Comparison of ENCODE assay signal across 9 cellular contexts in the genomic region with DNA sequence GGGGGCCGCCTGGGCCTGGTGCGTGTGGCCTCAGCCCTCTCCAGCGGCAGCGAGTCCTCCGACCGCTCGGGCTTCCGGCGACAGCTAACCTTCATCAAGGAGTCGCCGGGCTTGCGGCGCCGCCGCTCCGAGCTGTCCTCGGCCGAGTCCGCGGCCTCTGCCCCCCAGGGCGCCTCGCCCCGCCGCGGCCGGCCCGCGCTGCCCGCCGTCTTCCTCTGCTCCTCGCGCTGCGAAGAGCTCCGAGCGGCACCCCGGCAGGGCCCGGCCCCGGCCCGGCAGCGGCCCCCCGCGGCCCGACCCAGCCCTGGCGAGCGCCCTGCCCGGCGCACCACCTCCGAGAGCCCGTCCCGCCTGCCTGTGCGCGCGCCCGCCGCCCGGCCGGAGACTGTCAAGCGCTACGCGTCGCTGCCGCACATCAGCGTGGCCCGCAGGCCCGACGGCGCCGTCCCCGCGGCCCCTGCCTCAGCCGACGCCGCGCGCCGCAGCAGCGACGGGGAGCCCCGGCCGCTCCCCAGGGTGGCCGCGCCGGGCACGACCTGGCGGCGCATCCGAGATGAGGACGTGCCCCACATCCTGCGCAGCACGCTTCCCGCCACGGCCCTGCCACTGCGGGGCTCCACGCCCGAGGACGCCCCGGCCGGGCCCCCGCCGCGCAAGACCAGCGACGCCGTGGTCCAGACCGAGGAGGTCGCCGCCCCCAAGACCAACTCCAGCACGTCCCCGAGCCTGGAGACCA. TPM values are rescaled to one million over a fixed set of nuclear protein-coding genes. Genes with fewer than 3 reads are reported as not detected.
DNase-seq lines count a peak whose midpoint lies in the region; ATAC-seq and TF ChIP-seq lines count a peak whose summit lies in the region.
"Had no signal": no experiment of that assay in that cellular context is flagged by ENCODE, and none has a peak within 500 bp of the region (broad histone marks: within the 10 kb centered on the region; RNA-seq: fewer than 3 reads in every experiment).

No MANE protein-coding gene starts in this region.

- H3K27ac ChIP-seq in Karpas-422 (ENCODE audit: low read length) (no peak overlapping the region), caudate nucleus (ENCODE audit: low read depth, low read length) (peak overlapping the region; percentile 76), tibial artery (no peak overlapping the region)

- intact Hi-C loops in tibial artery (cut with DNase I; ENCODE audit: low total_unique reads) = no loop called here

- H3K79me2 ChIP-seq in Karpas-422 (ENCODE audit: low read length) = no peaks in the 10 kb centered on the region

- H3K9me3 ChIP-seq in Karpas-422 (ENCODE audit: low read length) (no peaks in the 10 kb centered on the region), tibial artery (no peaks in the 10 kb centered on the region)

- H3K4me1 Mint-ChIP-seq in natural killer cell treated with Interleukin-12 subunit alpha and Interleukin-12 subunit beta and Interleukin-15 and Interleukin-18, amount 100 ng/mL, for 72 hours (ENCODE audit: low read depth in 2 of 2) = peaks cover 0 to 11% of the 10 kb centered on the region in 2 donors

- in situ Hi-C loops in ACHN (cut with HindIII; ENCODE audit: low pct_ligation_motif_present, low pct_unique_long_range_greater_than_20kb, low sequenced_read_pairs) = no loop called here

- H3K9me3 Mint-ChIP-seq in natural killer cell treated with Interleukin-12 subunit alpha and Interleukin-12 subunit beta and Interleukin-15 and Interleukin-18, amount 100 ng/mL, for 72 hours = no peaks in the 10 kb centered on the region
- H3K9me3 Mint-ChIP-seq: stimulated activated naive CD8-positive, alpha-beta T cell treated with anti-CD3 and anti-CD28 coated beads, Interleukin-15, Interleukin-2, amounts not matched to agents 100 ng/mL and 50 ng/mL, for 24 hours had no signal

- DNase-seq in BJ (ENCODE audit: low read depth) (no peak), Karpas-422 (peak; percentile 83), caudate nucleus (lab: John Stamatoyannopoulos, UW) (no peak), tibial artery (no peak), ACHN (no peak)
- DNase-seq in natural killer cell treated with Interleukin-12 subunit alpha and Interleukin-12 subunit beta and Interleukin-15 and Interleukin-18, amount 100 ng/mL, for 72 hours (ENCODE audit: low spot score) = no peak

- H4K20me1 ChIP-seq in Karpas-422 (ENCODE audit: insufficient read depth, low read depth, low read length) = peaks cover 39% of the 10 kb centered on the region; the same call in 1 of the 2 replicates

- no peak overlapping the region for H3K4me2 ChIP-seq in Karpas-422 (ENCODE audit: low read depth, low read length, poor library complexity, severe bottlenecking)

- CTCF ChIA-PET in BJ (lab: Yijun Ruan, JAX) = interaction anchor here (1.2 to 4.3 kb wide), 2 partner anchors 11 to 25 kb away, joined by 4 to 21 read pairs; no protein-coding TSS in a partner anchor

- H3K4me3 Mint-ChIP-seq in natural killer cell treated with Interleukin-12 subunit alpha and Interleukin-12 subunit beta and Interleukin-15 and Interleukin-18, amount 100 ng/mL, for 72 hours = no peak overlapping the region

- no peak overlapping the region for H3K27ac Mint-ChIP-seq in natural killer cell treated with Interleukin-12 subunit alpha and Interleukin-12 subunit beta and Interleukin-15 and Interleukin-18, amount 100 ng/mL, for 72 hours
- H3K27ac Mint-ChIP-seq: stimulated activated naive CD8-positive, alpha-beta T cell treated with anti-CD3 and anti-CD28 coated beads, Interleukin-15, Interleukin-2, amounts not matched to agents 100 ng/mL and 50 ng/mL, for 24 hours had no signal

- no peak for TF ChIP-seq CTCF in BJ (IDR thresholded peaks at IDR 0.05; ENCODE audit: insufficient read depth, low read depth, low read length)
- TF ChIP-seq CTCF in tibial artery (IDR thresholded peaks at IDR 0.05) = no peak

- H3K27me3 Mint-ChIP-seq in natural killer cell treated with Interleukin-12 subunit alpha and Interleukin-12 subunit beta and Interleukin-15 and Interleukin-18, amount 100 ng/mL, for 72 hours = no peaks in the 10 kb centered on the region
- H3K27me3 Mint-ChIP-seq: stimulated activated naive CD8-positive, alpha-beta T cell treated with anti-CD3 and anti-CD28 coated beads, Interleukin-15, Interleukin-2, amounts not matched to agents 100 ng/mL and 50 ng/mL, for 24 hours had no signal

- POLR2A ChIA-PET in BJ (lab: Charles Lee) = no interaction called here

- H2AFZ ChIP-seq in Karpas-422 (ENCODE audit: low read length) = no peak overlapping the region

- H3K9ac ChIP-seq in Karpas-422 (ENCODE audit: low read length) = peak overlapping the region; percentile 69

- H3K4me3 ChIP-seq in BJ (ENCODE audit: low read depth, low read length) (peak overlapping the region; percentile 35; the same call in 1 of the 2 replicates), Karpas-422 (ENCODE audit: low read length) (peak overlapping the region; percentile 64; the same call in 1 of the 2 replicates), tibial artery (peak overlapping the region in 1 of 2 donors; percentile 32)

- H3K9me2 ChIP-seq in Karpas-422 (replicated peaks; ENCODE audit: insufficient read depth, low read length) = no peaks in the 10 kb centered on the region

- no peaks in the 10 kb centered on the region for H3K36me3 Mint-ChIP-seq in natural killer cell treated with Interleukin-12 subunit alpha and Interleukin-12 subunit beta and Interleukin-15 and Interleukin-18, amount 100 ng/mL, for 72 hours

- ATAC-seq in natural killer cell treated with Interleukin-12 subunit alpha and Interleukin-12 subunit beta and Interleukin-15 and Interleukin-18, amount 100 ng/mL, for 72 hours = peak; percentile 49 to 55
- no peak for ATAC-seq in GM19035 (IDR thresholded peaks at IDR 0.05; ENCODE audit: unreplicated experiment)
- no peak for ATAC-seq in HG03520 (IDR thresholded peaks at IDR 0.05; ENCODE audit: unreplicated experiment)

- H3K36me3 ChIP-seq in BJ (ENCODE audit: control insufficient read depth, insufficient read depth, low read length) (no peaks in the 10 kb centered on the region; the same call in 1 of the 2 replicates), Karpas-422 (ENCODE audit: insufficient read depth, low read length) (no peaks in the 10 kb centered on the region), tibial artery (peaks cover 0 to 8% (median 3%) of the 10 kb centered on the region in 3 donors)

- H3K4me1 ChIP-seq in Karpas-422 (ENCODE audit: low read length) = peaks cover 21% of the 10 kb centered on the region
- peaks cover 10 to 79% (median 72%) of the 10 kb centered on the region in 4 donors for H3K4me1 ChIP-seq in tibial artery

- H3K27me3 ChIP-seq in BJ (ENCODE audit: control insufficient read depth, insufficient read depth, low read length) (peaks cover 25% of the 10 kb centered on the region), Karpas-422 (ENCODE audit: low read length) (no peaks in the 10 kb centered on the region), tibial artery (peaks cover 24 to 95% of the 10 kb centered on the region in 2 donors)

RNA-seq across cellular contexts. Expression of a gene that starts 9.6 kb away (rescaled TPM):
- polyA plus RNA-seq in BJ (2011; rRNA removed) = 23.9 and 32.6 TPM in 2 replicates
- 6.6 and 9.6 TPM in 2 replicates for polyA minus RNA-seq in BJ (2011; rRNA and poly(A)+ RNA removed)
- 26.4 and 62.2 TPM in 2 replicates for total RNA-seq in Karpas-422 (2014; rRNA removed; shearing (Covaris generic); ENCODE audit: low replicate concordance)
- total RNA-seq in natural killer cell treated with Interleukin-12 subunit alpha and Interleukin-12 subunit beta and Interleukin-15 and Interleukin-18, amount 100 ng/mL, for 72 hours = 10 to 100 TPM; 45.1 to 58.4 TPM

RNA-seq across cellular contexts. Expression of a gene that starts 19.4 kb away (rescaled TPM):
- 0.07 and 0.11 TPM in 2 replicates for polyA plus RNA-seq in BJ (2011; rRNA removed)
- 0.36 and 0.43 TPM in 2 replicates for polyA minus RNA-seq in BJ (2011; rRNA and poly(A)+ RNA removed)
- 1.1 and 2.8 TPM in 2 replicates for total RNA-seq in Karpas-422 (2014; rRNA removed; shearing (Covaris generic); ENCODE audit: low replicate concordance)
- total RNA-seq in natural killer cell treated with Interleukin-12 subunit alpha and Interleukin-12 subunit beta and Interleukin-15 and Interleukin-18, amount 100 ng/mL, for 72 hours = under 1 TPM; 0.05 to 0.17 TPM

RNA-seq across cellular contexts. Expression of a gene that starts 20.8 kb away (rescaled TPM):
- 0.59 and 1.3 TPM in 2 replicates for polyA plus RNA-seq in BJ (2011; rRNA removed)
- 0.62 and 2.3 TPM in 2 replicates for polyA minus RNA-seq in BJ (2011; rRNA and poly(A)+ RNA removed)
- total RNA-seq in Karpas-422 (2014; rRNA removed; shearing (Covaris generic); ENCODE audit: low replicate concordance) = 2.0 and 5.0 TPM in 2 replicates
- 1 to 10 TPM; 1.2 to 2.3 TPM for total RNA-seq in natural killer cell treated with Interleukin-12 subunit alpha and Interleukin-12 subunit beta and Interleukin-15 and Interleukin-18, amount 100 ng/mL, for 72 hours

RNA-seq across cellular contexts. Expression of a gene that starts 21.6 kb away (rescaled TPM):
- 1.7 and 3.1 TPM in 2 replicates for polyA plus RNA-seq in BJ (2011; rRNA removed)
- polyA minus RNA-seq in BJ (2011; rRNA and poly(A)+ RNA removed) = 0.38 and 2.0 TPM in 2 replicates
- 1.3 and 1.5 TPM in 2 replicates for total RNA-seq in Karpas-422 (2014; rRNA removed; shearing (Covaris generic); ENCODE audit: low replicate concordance)
- total RNA-seq in natural killer cell treated with Interleukin-12 subunit alpha and Interleukin-12 subunit beta and Interleukin-15 and Interleukin-18, amount 100 ng/mL, for 72 hours = 1 to 10 TPM; 1.7 to 3.2 TPM

RNA-seq across cellular contexts. Expression of a gene that starts 31.2 kb away (rescaled TPM):
- polyA plus RNA-seq in BJ (2011; rRNA removed) = 854 and 1,597 TPM in 2 replicates
- polyA minus RNA-seq in BJ (2011; rRNA and poly(A)+ RNA removed) = 665 and 710 TPM in 2 replicates
- total RNA-seq in Karpas-422 (2014; rRNA removed; shearing (Covaris generic); ENCODE audit: low replicate concordance) = 2,088 and 3,414 TPM in 2 replicates
- 1,000 to 10,000 TPM in 1 of 2 donors, 100 to 1,000 TPM in 1; 757 to 1,081 TPM for total RNA-seq in natural killer cell treated with Interleukin-12 subunit alpha and Interleukin-12 subunit beta and Interleukin-15 and Interleukin-18, amount 100 ng/mL, for 72 hours

Comparison
In these comparisons a context has a peak if more than half of its experiments do, and no peak if none do; other contexts are left out.
1. ATAC-seq: peak in natural killer cell treated with Interleukin-12 subunit alpha and Interleukin-12 subunit beta and Interleukin-15 and Interleukin-18, amount 100 ng/mL, for 72 hours (2 of 2); none in GM19035 (single experiment) and HG03520 (single experiment).